Comparison of ENCODE assay signal across 18 cellular contexts in the genomic region with DNA sequence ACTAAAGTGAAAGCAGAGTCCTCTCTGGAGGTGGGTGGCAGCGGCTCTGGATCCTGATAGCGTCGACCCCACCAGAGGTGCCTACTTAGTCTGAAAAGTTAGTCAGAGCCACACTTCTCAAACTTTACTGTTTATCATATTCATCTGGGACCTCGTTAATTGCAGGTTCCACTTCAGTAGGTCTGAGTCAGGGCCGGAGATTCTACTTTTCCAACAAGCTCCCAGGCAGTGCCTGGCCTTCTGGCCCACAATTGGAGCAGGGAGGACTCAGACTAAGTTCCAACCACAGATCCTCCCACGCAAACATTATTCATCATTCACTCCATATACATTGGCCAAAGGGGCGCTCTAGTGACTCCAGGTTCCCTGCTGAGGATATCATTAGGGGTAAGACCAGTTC.
DNase-seq lines count a peak whose midpoint lies in the region; ATAC-seq and TF ChIP-seq lines count a peak whose summit lies in the region.
"Had no signal": no experiment of that assay in that cellular context is flagged by ENCODE, and none has a peak within 500 bp of the region (broad histone marks: within the 10 kb centered on the region; RNA-seq: fewer than 3 reads in every experiment).

No MANE protein-coding gene starts in this region.

- no peaks in the 10 kb centered on the region for H3K27me3 ChIP-seq in mammary epithelial cell (ENCODE audit: insufficient read depth, low read length)
- H3K27me3 ChIP-seq: ovary had no signal

- no peaks in the 10 kb centered on the region for H4K20me1 ChIP-seq in mammary epithelial cell (ENCODE audit: insufficient read depth, low read length)

- H3K4me3 ChIP-seq in NB4 (ENCODE audit: low read depth, low read length) (no peak overlapping the region), mammary epithelial cell (replicated peaks in 1 of 3; ENCODE audit: insufficient read depth in 1 of 3, low read depth in 2 of 3, low read length in 3 of 3) (no peak overlapping the region)
- H3K4me3 ChIP-seq: ovary, skin epidermis had no signal

- dilution Hi-C loops in mammary epithelial cell (cut with HindIII; ENCODE audit: low sequenced_read_pairs) = no loop called here

- intact Hi-C loops in mammary epithelial cell (cut with micrococcal nuclease) = no loop called here
- intact Hi-C loops in activated CD8-positive, alpha-beta T cell treated with anti-CD3 and anti-CD28 coated beads for 36 hours (cut with micrococcal nuclease) = no loop called here

- POLR2A ChIA-PET in activated CD8-positive, alpha-beta T cell treated with anti-CD3 and anti-CD28 coated beads for 36 hours (lab: Charles Lee) = no interaction called here

- in situ Hi-C loops in mammary epithelial cell (cut with MboI; ENCODE audit: low sequenced_read_pairs in 2 of 2) = no loop called here

- no peak overlapping the region for H3K27ac Mint-ChIP-seq in activated CD8-positive, alpha-beta T cell treated with anti-CD3 and anti-CD28 coated beads for 36 hours
- H3K27ac Mint-ChIP-seq: activated CD8-positive, alpha-beta memory T cell treated with anti-CD3 and anti-CD28 coated beads, Interleukin-2, amount 10 ng/mL, durations not matched to agents 7 days and 5 days; brain had no signal

- no peak overlapping the region for H3K27ac ChIP-seq in mammary epithelial cell (ENCODE audit: insufficient read depth, low read depth, low read length)
- H3K27ac ChIP-seq: ovary, skin epidermis had no signal

- no peaks in the 10 kb centered on the region for H3K36me3 ChIP-seq in mammary epithelial cell (ENCODE audit: insufficient read depth, low read length)
- H3K36me3 ChIP-seq: ovary had no signal

- TF ChIP-seq CTCF in NB4 (IDR thresholded peaks at IDR 0.05; ENCODE audit: low read depth, low read length) = no peak
- no peak for TF ChIP-seq CTCF in mammary epithelial cell (conservative IDR thresholded peaks at IDR 0.05 in 1 of 2, IDR thresholded peaks at IDR 0.05 in 1 of 2; ENCODE audit: extremely low read depth in 1 of 2, insufficient read depth in 1 of 2, low read depth in 1 of 2, low read length in 2 of 2)
- no peak for TF ChIP-seq CTCF in activated CD8-positive, alpha-beta T cell treated with anti-CD3 and anti-CD28 coated beads for 36 hours (IDR thresholded peaks at IDR 0.05)

- H3K79me2 ChIP-seq in mammary epithelial cell (ENCODE audit: insufficient read depth, low read length) = no peaks in the 10 kb centered on the region

- no peak overlapping the region for H3K4me3 Mint-ChIP-seq in activated CD8-positive, alpha-beta T cell treated with anti-CD3 and anti-CD28 coated beads for 36 hours
- H3K4me3 Mint-ChIP-seq: activated CD8-positive, alpha-beta memory T cell treated with anti-CD3 and anti-CD28 coated beads, Interleukin-2, amount 10 ng/mL, durations not matched to agents 7 days and 5 days; brain had no signal

- peak; percentile 58 for DNase-seq in EL
- peak; percentile 29 for DNase-seq in NB4 (ENCODE audit: low read depth)
- peak; percentile 25 for DNase-seq in mammary epithelial cell
- peak; percentile 17 for DNase-seq in non-pigmented ciliary epithelial cell (ENCODE audit: low read depth)
- DNase-seq in activated CD8-positive, alpha-beta T cell treated with anti-CD3 and anti-CD28 coated beads for 36 hours = no peak
- DNase-seq in NCI-H2029 treated with DMSO at 0.1 percent for 48 hours (lab: John Stamatoyannopoulos, UW) = no peak
- DNase-seq: activated CD8-positive, alpha-beta memory T cell treated with anti-CD3 and anti-CD28 coated beads, Interleukin-2, amount 10 ng/mL, durations not matched to agents 7 days and 5 days; activated gamma-delta T cell; NCI-H1417; NCI-H2227 treated with DMSO at 0.1 percent for 48 hours; ovary; SIG-M5; T-helper 2 cell had no signal

- H3K36me3 Mint-ChIP-seq in activated CD8-positive, alpha-beta T cell treated with anti-CD3 and anti-CD28 coated beads for 36 hours (ENCODE audit: low read depth) = no peaks in the 10 kb centered on the region
- H3K36me3 Mint-ChIP-seq: activated CD8-positive, alpha-beta memory T cell treated with anti-CD3 and anti-CD28 coated beads, Interleukin-2, amount 10 ng/mL, durations not matched to agents 7 days and 5 days; brain had no signal

- no peaks in the 10 kb centered on the region for H3K9me3 Mint-ChIP-seq in activated CD8-positive, alpha-beta T cell treated with anti-CD3 and anti-CD28 coated beads for 36 hours
- H3K9me3 Mint-ChIP-seq: brain had no signal

- no peak overlapping the region for H3K4me2 ChIP-seq in mammary epithelial cell (ENCODE audit: insufficient read depth, low read depth, low read length)

- no peak overlapping the region for H2AFZ ChIP-seq in mammary epithelial cell (ENCODE audit: low read depth, low read length)

- CTCF ChIA-PET in mammary epithelial cell (lab: Charles Lee; ENCODE audit: low non-redundant PET) = no interaction called here
- CTCF ChIA-PET in activated CD8-positive, alpha-beta T cell treated with anti-CD3 and anti-CD28 coated beads for 36 hours (lab: Charles Lee) = no interaction called here

- ATAC-seq in activated CD8-positive, alpha-beta T cell treated with anti-CD3 and anti-CD28 coated beads for 36 hours = no peak
- ATAC-seq in HG03196 (IDR thresholded peaks at IDR 0.05; ENCODE audit: unreplicated experiment) (no peak), GM21576 (IDR thresholded peaks at IDR 0.05; ENCODE audit: unreplicated experiment) (no peak)
- ATAC-seq: activated CD4-positive, CD25-positive, alpha-beta regulatory T cell treated with anti-CD3 and anti-CD28 coated beads, Interleukin-2, amount 50 U/mL, for 24 hours; activated CD8-positive, alpha-beta memory T cell treated with anti-CD3 and anti-CD28 coated beads, Interleukin-2, amount 10 ng/mL, durations not matched to agents 7 days and 5 days had no signal

- no peaks in the 10 kb centered on the region for H3K4me1 Mint-ChIP-seq in activated CD8-positive, alpha-beta T cell treated with anti-CD3 and anti-CD28 coated beads for 36 hours (ENCODE audit: low read depth)
- H3K4me1 Mint-ChIP-seq: activated CD8-positive, alpha-beta memory T cell treated with anti-CD3 and anti-CD28 coated beads, Interleukin-2, amount 10 ng/mL, durations not matched to agents 7 days and 5 days; brain had no signal

- no peak for TF ChIP-seq POLR2A in NB4 (IDR thresholded peaks at IDR 0.05; ENCODE audit: extremely low read depth, insufficient read length)

- 62% methylated on average over 7 of the region's 7 CpGs for WGBS in mammary epithelial cell (ENCODE audit: low coverage, missing lambda C conversion rate)

- BruUV-seq in mammary epithelial cell (replicated peaks; lab: Mats Ljungman, UMichigan) = no TSS peak

- no peaks in the 10 kb centered on the region for H3K27me3 Mint-ChIP-seq in activated CD8-positive, alpha-beta T cell treated with anti-CD3 and anti-CD28 coated beads for 36 hours

- H3K4me1 ChIP-seq in mammary epithelial cell (ENCODE audit: insufficient read depth, low read length) = no peaks in the 10 kb centered on the region

- H3K9ac ChIP-seq in mammary epithelial cell (ENCODE audit: insufficient read depth, low read length) = no peak overlapping the region

- no peaks in the 10 kb centered on the region for H3K9me3 ChIP-seq in mammary epithelial cell (replicated peaks; ENCODE audit: insufficient read depth, low read length)
- H3K9me3 ChIP-seq: ovary had no signal

Comparison
In these comparisons a context has a peak if more than half of its experiments do, and no peak if none do; other contexts are left out.
1. DNase-seq: peak in EL (single experiment), NB4 (single experiment), mammary epithelial cell (single experiment) and non-pigmented ciliary epithelial cell (single experiment); none in activated CD8-positive, alpha-beta T cell treated with anti-CD3 and anti-CD28 coated beads for 36 hours (single experiment) and NCI-H2029 treated with DMSO at 0.1 percent for 48 hours (single experiment).